ENCODE assay signal across 8 cellular contexts in genomic region chr1:2546515-2547209, GRCh38. TPM values are rescaled to one million over a fixed set of nuclear protein-coding genes. Genes with fewer than 3 reads are reported as not detected.
DNase-seq lines count a peak whose midpoint lies in the region; ATAC-seq and TF ChIP-seq lines count a peak whose summit lies in the region.

No MANE protein-coding gene starts in this region.

- TF ChIP-seq CTCF in HEK293 (tag by site-specific recombination; IDR thresholded peaks at IDR 0.05) (peak; percentile 69), astrocyte of the cerebellum (IDR thresholded peaks at IDR 0.05; ENCODE audit: low read depth, low read length, missing control alignments) (no peak)

- DNase-seq in GDM1 (lab: John Stamatoyannopoulos, UW) (peak; percentile 84), MV-4-11 (lab: John Stamatoyannopoulos, UW) (peak; percentile 84), T-helper 22 cell (ENCODE audit: low read depth) (peak; percentile 82), astrocyte of the cerebellum (ENCODE audit: low read depth) (no peak), hypothalamus (lab: John Stamatoyannopoulos, UW) (peak in 33 of 51 donors; percentile 16 to 72 (median 53)), sciatic nerve (ENCODE audit: low spot score) (peak; percentile 88), NCI-H1092 (lab: John Stamatoyannopoulos, UW) (no peak)

- peak; percentile 73 for ATAC-seq in sciatic nerve

- CTCF ChIA-PET in HEK293 (lab: Yijun Ruan, JAX) = interaction anchor here (0.7 to 3.8 kb wide), 16 partner anchors 12 to 965 kb away, joined by 3 to 31 read pairs (median 5); partner anchors contain the start of genes FAAP20, PANK4 and PEX10

- in situ Hi-C loops in astrocyte of the cerebellum (cut with HindIII; ENCODE audit: low sequenced_read_pairs) = no loop called here

- intact Hi-C loops in sciatic nerve (cut with DNase I) = no loop called here

- no peaks in the 10 kb centered on the region for H3K36me3 ChIP-seq in HEK293 (ENCODE audit: control insufficient read depth in 2 of 2, insufficient read depth in 1 of 2, low read length in 2 of 2)

- no peaks in the 10 kb centered on the region; the same call in 1 of the 2 replicates for H3K4me1 ChIP-seq in HEK293 (ENCODE audit: control insufficient read depth, insufficient read depth, low read length)

- no peaks in the 10 kb centered on the region for H3K9me3 ChIP-seq in HEK293 (ENCODE audit: control insufficient read depth, insufficient read depth, low read depth, low read length)

- POLR2A ChIA-PET in HEK293 (lab: Yijun Ruan, JAX) = interaction anchor here (0.6 to 2.9 kb wide), 14 partner anchors 13 to 641 kb away, joined by 3 to 33 read pairs (median 4); partner anchors contain the start of genes MORN1, PANK4, PEX10 and RER1

- H3K4me3 ChIP-seq in HEK293 (ENCODE audit: low read depth, low read length) (peak overlapping the region; percentile 41), astrocyte of the cerebellum (ENCODE audit: low read depth, low read length) (peak overlapping the region; percentile 27)

- H3K27ac ChIP-seq in HEK293 (ENCODE audit: extremely low read depth, low read depth, low read length) = peak overlapping the region; percentile 73; the same call in 1 of the 2 replicates

TF ChIP-seq in HEK293, 187 proteins besides CTCF, POLR2A, EP300 and RAD21 (continues in another document):
- TF ChIP-seq ZNF354C (tag by site-specific recombination; IDR thresholded peaks at IDR 0.05; ENCODE audit: borderline replicate concordance, low read depth) (no peak), ZBTB49 (tag by site-specific recombination; IDR thresholded peaks at IDR 0.05; ENCODE audit: low read depth) (no peak), ZEB2 (tag by site-specific recombination; IDR thresholded peaks at IDR 0.05) (peak; percentile 79; the same call in 1 of the 2 replicates), ZNF561 (tag by site-specific recombination; IDR thresholded peaks at IDR 0.05; ENCODE audit: borderline replicate concordance) (no peak; the same call in 1 of the 2 replicates), IKZF3 (tag by site-specific recombination; IDR thresholded peaks at IDR 0.05) (no peak; the same call in 1 of the 2 replicates), ZNF549 (tag by site-specific recombination; IDR thresholded peaks at IDR 0.05) (no peak), ZBTB44 (tag by site-specific recombination; IDR thresholded peaks at IDR 0.05) (no peak), REPIN1 (tag by site-specific recombination; IDR thresholded peaks at IDR 0.05; ENCODE audit: low read depth) (peak; percentile 39; the same call in 1 of the 2 replicates), ZNF677 (tag by site-specific recombination; IDR thresholded peaks at IDR 0.05) (peak; percentile 18; the same call in 1 of the 2 replicates), ZNF76 (tag by site-specific recombination; IDR thresholded peaks at IDR 0.05; ENCODE audit: borderline replicate concordance, low read depth) (peak; percentile 60; the same call in 1 of the 2 replicates), ZBTB10 (tag by site-specific recombination; IDR thresholded peaks at IDR 0.05) (peak; percentile 62; the same call in 1 of the 2 replicates), ZNF292 (tag by site-specific recombination; IDR thresholded peaks at IDR 0.05; ENCODE audit: borderline replicate concordance, low read depth) (no peak), ZSCAN4 (tag by site-specific recombination; IDR thresholded peaks at IDR 0.05) (peak; percentile 26; the same call in 1 of the 2 replicates), ZNF660 (tag by site-specific recombination; IDR thresholded peaks at IDR 0.05) (no peak), ZNF629 (tag by site-specific recombination; IDR thresholded peaks at IDR 0.05) (no peak), ZNF366 (tag by site-specific recombination; conservative IDR thresholded peaks at IDR 0.05) (0 out of 2 replicates have a peak, but pooled peaks have one; percentile 57), GLI4 (tag by site-specific recombination; IDR thresholded peaks at IDR 0.05) (no peak), ZBTB17 (tag by site-specific recombination; IDR thresholded peaks at IDR 0.05) (peak; percentile 50; the same call in 1 of the 2 replicates), ZNF624 (tag by site-specific recombination; IDR thresholded peaks at IDR 0.05) (no peak), ZNF830 (tag by site-specific recombination; IDR thresholded peaks at IDR 0.05; ENCODE audit: low read depth) (no peak)

RNA-seq across cellular contexts. Expression of gene TNFRSF14, which starts 9.5 kb away (rescaled TPM):
- total RNA-seq in sciatic nerve = 73.3 TPM

RNA-seq across cellular contexts. Expression of gene HES5, which starts 16.6 kb away (rescaled TPM):
- 2.1 TPM for total RNA-seq in sciatic nerve

RNA-seq across cellular contexts. Expression of gene PANK4, which starts 20.3 kb away (rescaled TPM):
- 32.3 TPM for total RNA-seq in sciatic nerve

RNA-seq across cellular contexts. Expression of gene PRXL2B, which starts 39.9 kb away (rescaled TPM):
- total RNA-seq in sciatic nerve = 23.9 TPM

Comparison
In these comparisons a context has a peak if more than half of its experiments do, and no peak if none do; other contexts are left out.
1. DNase-seq: peak in GDM1 (single experiment), MV-4-11 (single experiment), T-helper 22 cell (single experiment), hypothalamus (33 of 51) and sciatic nerve (single experiment); none in astrocyte of the cerebellum (single experiment) and NCI-H1092 (single experiment).